In genomic region chr20:63377256-63378114, GRCh38 we compare ENCODE assay signal across 1 cellular context.
A peak's percentile ranks its signal among the peaks of the same experiment; 100 is the strongest.
TF ChIP-seq lines count a peak whose summit lies in the region.

No MANE protein-coding gene starts in this region.

TF ChIP-seq in HepG2, 621 proteins besides CTCF, POLR2A, EP300 and RAD21 (continued from another document and continues in another):
- TF ChIP-seq RFXAP (CRISPR knock-in tag; IDR thresholded peaks at IDR 0.05; ENCODE audit: borderline replicate concordance) (peak; percentile 51; the same call in 1 of the 2 replicates), ZNF776 (CRISPR knock-in tag; IDR thresholded peaks at IDR 0.05) (no peak), ZSCAN31 (CRISPR knock-in tag; IDR thresholded peaks at IDR 0.05; ENCODE audit: low read depth) (no peak), POGK (CRISPR knock-in tag; conservative IDR thresholded peaks at IDR 0.05) (peak; percentile 54; the same call in 1 of the 2 replicates), TAF1 (CRISPR knock-in tag; IDR thresholded peaks at IDR 0.05) (no peak), GFI1 (CRISPR knock-in tag; IDR thresholded peaks at IDR 0.05; ENCODE audit: borderline replicate concordance) (no peak), ZNF138 (CRISPR knock-in tag; IDR thresholded peaks at IDR 0.05; ENCODE audit: low read depth) (no peak), ARID3A (IDR thresholded peaks at IDR 0.05; ENCODE audit: low read depth, low read length) (no peak), RNF2 (conservative IDR thresholded peaks at IDR 0.05; ENCODE audit: low read depth) (0 out of 2 replicates have a peak, but pooled peaks have one; percentile 23), ZNF512 (CRISPR knock-in tag; IDR thresholded peaks at IDR 0.05) (no peak), ZNF276 (CRISPR knock-in tag; IDR thresholded peaks at IDR 0.05; ENCODE audit: low read depth) (no peak), MYC (CRISPR knock-in tag; IDR thresholded peaks at IDR 0.05; ENCODE audit: borderline replicate concordance) (peak; percentile 29; the same call in 1 of the 2 replicates), CERS6 (CRISPR knock-in tag; IDR thresholded peaks at IDR 0.05) (no peak), ZNF317 (CRISPR knock-in tag; IDR thresholded peaks at IDR 0.05) (no peak), ZHX2 (IDR thresholded peaks at IDR 0.05; ENCODE audit: low read depth) (no peak), ZHX2 (CRISPR knock-in tag; IDR thresholded peaks at IDR 0.05; ENCODE audit: borderline replicate concordance) (no peak), PRPF4 (IDR thresholded peaks at IDR 0.05; ENCODE audit: low read depth, low read length, poor library complexity, severe bottlenecking) (no peak), ZBTB14 (CRISPR knock-in tag; IDR thresholded peaks at IDR 0.05) (no peak), TARDBP (CRISPR knock-in tag; IDR thresholded peaks at IDR 0.05) (peak; percentile 46; the same call in 1 of the 2 replicates), DNMT3B (CRISPR knock-in tag; conservative IDR thresholded peaks at IDR 0.05) (no peak), TMF1 (CRISPR knock-in tag; IDR thresholded peaks at IDR 0.05; ENCODE audit: low read depth) (0 out of 2 replicates have a peak, but pooled peaks have one; percentile 45), ZFY (CRISPR knock-in tag; IDR thresholded peaks at IDR 0.05) (0 out of 2 replicates have a peak, but pooled peaks have one; percentile 24), U2AF2 (IDR thresholded peaks at IDR 0.05; ENCODE audit: low read depth, low read length) (no peak), ZBED4 (CRISPR knock-in tag; IDR thresholded peaks at IDR 0.05; ENCODE audit: borderline replicate concordance) (no peak), CEBPB (IDR thresholded peaks at IDR 0.05; ENCODE audit: borderline replicate concordance, low read depth, low read length) (no peak), CREBL2 (CRISPR knock-in tag; IDR thresholded peaks at IDR 0.05; ENCODE audit: borderline replicate concordance) (no peak), ZNF256 (CRISPR knock-in tag; conservative IDR thresholded peaks at IDR 0.05) (no peak), ZBTB26 (CRISPR knock-in tag; IDR thresholded peaks at IDR 0.05; ENCODE audit: borderline replicate concordance) (no peak), AGO2 (optimal IDR thresholded peaks at IDR 0.05; ENCODE audit: low read depth, low read length) (no peak), ZNF644 (CRISPR knock-in tag; IDR thresholded peaks at IDR 0.05; ENCODE audit: low read depth) (no peak)
